ENCODE assay signal across 22 cellular contexts in the genomic region with DNA sequence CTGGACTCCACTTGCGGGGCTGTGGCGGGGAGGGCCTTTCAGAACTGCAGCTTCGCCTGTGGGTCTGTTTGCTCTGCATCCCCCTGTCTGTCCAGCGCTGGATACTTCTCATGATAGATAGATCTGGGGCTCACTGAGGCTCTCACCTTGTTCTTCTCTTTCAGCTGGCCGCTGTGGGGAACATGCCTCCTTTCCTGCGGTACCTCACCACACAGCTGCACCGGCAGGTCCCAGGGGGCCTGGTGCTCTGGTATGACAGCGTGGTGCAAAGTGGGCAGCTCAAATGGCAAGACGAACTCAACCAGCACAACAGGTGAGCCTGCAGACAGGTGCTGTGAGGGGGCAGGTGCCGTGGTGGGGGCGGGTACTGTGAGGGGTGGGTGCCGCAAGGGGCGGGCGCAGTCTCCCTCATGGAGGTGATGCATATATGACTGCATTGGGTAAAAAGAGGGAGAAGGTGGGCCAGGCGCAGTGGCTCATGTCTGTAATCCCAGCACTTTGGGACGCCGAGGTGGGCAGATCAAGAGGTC. TPM values are rescaled to one million over a fixed set of nuclear protein-coding genes. Genes with fewer than 3 reads are reported as not detected.
"Had no signal": no experiment of that assay in that cellular context is flagged by ENCODE, and none has a peak within 500 bp of the region (broad histone marks: within the 10 kb centered on the region; RNA-seq: fewer than 3 reads in every experiment).

No MANE protein-coding gene starts in this region.

- H3K9me3 ChIP-seq: right lobe of liver, vagina had no signal

- H3K4me3 ChIP-seq: right lobe of liver, vagina had no signal

- H3K27me3 ChIP-seq: right lobe of liver, vagina had no signal

- H3K9me3 Mint-ChIP-seq: activated CD4-positive, alpha-beta T cell treated with anti-CD3 and anti-CD28 coated beads, Interleukin-2, amount 10 ng/mL, durations not matched to agents 7 days and 5 days; activated CD8-positive, alpha-beta T cell treated with anti-CD3 and anti-CD28 coated beads for 36 hours; activated naive CD4-positive, alpha-beta T cell treated with anti-CD3 and anti-CD28 coated beads, Interleukin-2, amount 50 U/mL, for 24 hours; activated T-cell treated with anti-CD3 and anti-CD28 coated beads, Interleukin-2, amount 50 U/mL, for 4 hours; activated T-helper 2 cell treated with anti-CD3 and anti-CD28 coated beads, Interferon-gamma antibody, Interleukin-2, Interleukin-4, amounts not matched to agents 10 μg/mL and 5 μg/mL and 100 μg/mL, durations not matched to agents 14 hours and 24 hours and 36 hours; memory B cell; naive thymus-derived CD4-positive, alpha-beta T cell; stimulated activated naive CD8-positive, alpha-beta T cell treated with anti-CD3 and anti-CD28 coated beads, Interleukin-15, amount 100 ng/mL, for 72 hours; type B pancreatic cell; WTC11 had no signal

- H3K27me3 Mint-ChIP-seq: activated CD4-positive, alpha-beta T cell treated with anti-CD3 and anti-CD28 coated beads, Interleukin-2, amount 10 ng/mL, durations not matched to agents 7 days and 5 days; activated CD8-positive, alpha-beta T cell treated with anti-CD3 and anti-CD28 coated beads for 36 hours; activated naive CD4-positive, alpha-beta T cell treated with anti-CD3 and anti-CD28 coated beads, Interleukin-2, amount 50 U/mL, for 24 hours; memory B cell; naive thymus-derived CD4-positive, alpha-beta T cell; stimulated activated naive CD8-positive, alpha-beta T cell treated with anti-CD3 and anti-CD28 coated beads, Interleukin-15, amount 100 ng/mL, for 72 hours; T-helper 17 cell; type B pancreatic cell had no signal

- ATAC-seq: activated CD8-positive, alpha-beta T cell treated with anti-CD3 and anti-CD28 coated beads for 36 hours; activated T-cell treated with anti-CD3 and anti-CD28 coated beads, Interleukin-2, amount 50 U/mL, for 4 hours; left cardiac atrium; naive thymus-derived CD4-positive, alpha-beta T cell; right lobe of liver; stimulated activated naive CD8-positive, alpha-beta T cell treated with anti-CD3 and anti-CD28 coated beads, Interleukin-15, amount 100 ng/mL, for 72 hours; T-helper 17 cell; WTC11 had no signal

- H3K27ac Mint-ChIP-seq: activated CD4-positive, alpha-beta T cell treated with anti-CD3 and anti-CD28 coated beads, Interleukin-2, amount 10 ng/mL, durations not matched to agents 7 days and 5 days; activated CD8-positive, alpha-beta T cell treated with anti-CD3 and anti-CD28 coated beads for 36 hours; activated T-helper 2 cell treated with anti-CD3 and anti-CD28 coated beads, Interferon-gamma antibody, Interleukin-2, Interleukin-4, amounts not matched to agents 10 μg/mL and 5 μg/mL and 100 μg/mL, durations not matched to agents 14 hours and 24 hours and 36 hours; memory B cell; T-helper 17 cell; type B pancreatic cell; WTC11 had no signal

- H3K27ac ChIP-seq: right lobe of liver, vagina had no signal

- DNase-seq: activated CD4-positive, alpha-beta T cell treated with anti-CD3 and anti-CD28 coated beads for 1 hour; activated CD4-positive, alpha-beta T cell treated with anti-CD3 and anti-CD28 coated beads, Interleukin-2, amount 10 ng/mL, durations not matched to agents 7 days and 5 days; activated CD8-positive, alpha-beta T cell treated with anti-CD3 and anti-CD28 coated beads for 36 hours; activated T-cell treated with anti-CD3 and anti-CD28 coated beads, Interleukin-2, amount 50 U/mL, for 4 hours; dermis blood vessel endothelial cell; effector CD4-positive, alpha-beta T cell; left cardiac atrium; midbrain; naive thymus-derived CD4-positive, alpha-beta T cell; stimulated activated CD4-positive, alpha-beta T cell treated with anti-CD3 and anti-CD28 coated beads, Interleukin-12 subunit alpha, Interleukin-12 subunit beta, amount 100 ng/mL, for 4 hours; stimulated activated CD4-positive, alpha-beta T cell treated with anti-CD3 and anti-CD28 coated beads, Interleukin-4, amount 100 ng/mL, for 1 hour; stimulated activated naive CD8-positive, alpha-beta T cell treated with anti-CD3 and anti-CD28 coated beads, Interleukin-15, amount 100 ng/mL, for 72 hours; substantia nigra; T-helper 17 cell; T1000 had no signal

- H3K4me3 Mint-ChIP-seq: activated CD4-positive, alpha-beta T cell treated with anti-CD3 and anti-CD28 coated beads, Interleukin-2, amount 10 ng/mL, durations not matched to agents 7 days and 5 days; activated CD8-positive, alpha-beta T cell treated with anti-CD3 and anti-CD28 coated beads for 36 hours; activated naive CD4-positive, alpha-beta T cell treated with anti-CD3 and anti-CD28 coated beads, Interleukin-2, amount 50 U/mL, for 24 hours; activated T-cell treated with anti-CD3 and anti-CD28 coated beads, Interleukin-2, amount 50 U/mL, for 4 hours; memory B cell; stimulated activated naive CD8-positive, alpha-beta T cell treated with anti-CD3 and anti-CD28 coated beads, Interleukin-15, amount 100 ng/mL, for 72 hours; T-helper 17 cell; type B pancreatic cell; WTC11 had no signal

RNA-seq across cellular contexts. Expression of a gene that starts 56.9 kb away (rescaled TPM):
- total RNA-seq: activated CD4-positive, alpha-beta T cell treated with anti-CD3 and anti-CD28 coated beads, Interleukin-2, amount 10 ng/mL, durations not matched to agents 7 days and 5 days; activated T-helper 2 cell treated with anti-CD3 and anti-CD28 coated beads, Interferon-gamma antibody, Interleukin-2, Interleukin-4, amounts not matched to agents 10 μg/mL and 5 μg/mL and 100 μg/mL, durations not matched to agents 14 hours and 24 hours and 36 hours had no signal
- polyA plus RNA-seq: naive thymus-derived CD4-positive, alpha-beta T cell had no signal
